In the genomic region with DNA sequence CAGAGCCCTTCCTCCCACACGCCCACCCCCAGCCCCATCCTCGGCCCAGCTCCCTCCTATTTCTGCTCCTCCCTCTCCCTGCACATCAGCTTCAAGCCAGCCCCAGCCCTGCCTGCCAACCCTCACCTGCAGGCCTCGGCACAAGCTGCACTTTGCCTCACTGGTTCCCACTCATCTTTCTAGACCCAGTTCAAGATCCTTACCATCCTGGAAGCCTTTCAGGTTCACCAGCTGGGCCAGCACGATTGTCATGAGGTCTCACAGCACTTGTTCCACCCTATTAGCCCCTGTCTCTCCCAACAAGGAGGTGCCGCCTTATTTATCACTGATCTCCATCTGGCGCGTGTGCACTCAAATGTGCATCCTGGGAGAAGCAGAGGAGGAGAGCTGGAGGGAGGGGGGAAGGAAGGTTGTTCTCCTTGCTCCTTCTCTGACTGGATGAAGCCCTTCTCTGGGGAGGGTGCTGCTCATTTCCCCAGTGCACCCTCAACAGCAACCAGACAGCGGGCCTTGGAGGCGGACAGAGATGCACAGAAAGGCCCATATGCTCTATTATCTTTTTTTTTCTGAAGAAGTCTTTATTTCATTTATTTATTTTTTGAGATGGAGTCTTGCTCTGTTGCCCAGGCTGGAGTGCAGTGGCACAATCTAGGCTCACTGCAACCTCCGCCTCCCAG, we compare ENCODE assay signal across 1 cellular context.
TF ChIP-seq lines count a peak whose summit lies in the region.

No MANE protein-coding gene starts in this region.

TF ChIP-seq in HepG2, 621 proteins besides CTCF, POLR2A, EP300 and RAD21:
- TF ChIP-seq MXD1 (CRISPR knock-in tag; IDR thresholded peaks at IDR 0.05) (no peak), ERF (CRISPR knock-in tag; IDR thresholded peaks at IDR 0.05) (no peak), TBL1XR1 (IDR thresholded peaks at IDR 0.05; ENCODE audit: borderline replicate concordance, low read length, partially characterized antibody) (no peak), ZNF446 (CRISPR knock-in tag; IDR thresholded peaks at IDR 0.05) (no peak)
- TF ChIP-seq, protein P1, sequence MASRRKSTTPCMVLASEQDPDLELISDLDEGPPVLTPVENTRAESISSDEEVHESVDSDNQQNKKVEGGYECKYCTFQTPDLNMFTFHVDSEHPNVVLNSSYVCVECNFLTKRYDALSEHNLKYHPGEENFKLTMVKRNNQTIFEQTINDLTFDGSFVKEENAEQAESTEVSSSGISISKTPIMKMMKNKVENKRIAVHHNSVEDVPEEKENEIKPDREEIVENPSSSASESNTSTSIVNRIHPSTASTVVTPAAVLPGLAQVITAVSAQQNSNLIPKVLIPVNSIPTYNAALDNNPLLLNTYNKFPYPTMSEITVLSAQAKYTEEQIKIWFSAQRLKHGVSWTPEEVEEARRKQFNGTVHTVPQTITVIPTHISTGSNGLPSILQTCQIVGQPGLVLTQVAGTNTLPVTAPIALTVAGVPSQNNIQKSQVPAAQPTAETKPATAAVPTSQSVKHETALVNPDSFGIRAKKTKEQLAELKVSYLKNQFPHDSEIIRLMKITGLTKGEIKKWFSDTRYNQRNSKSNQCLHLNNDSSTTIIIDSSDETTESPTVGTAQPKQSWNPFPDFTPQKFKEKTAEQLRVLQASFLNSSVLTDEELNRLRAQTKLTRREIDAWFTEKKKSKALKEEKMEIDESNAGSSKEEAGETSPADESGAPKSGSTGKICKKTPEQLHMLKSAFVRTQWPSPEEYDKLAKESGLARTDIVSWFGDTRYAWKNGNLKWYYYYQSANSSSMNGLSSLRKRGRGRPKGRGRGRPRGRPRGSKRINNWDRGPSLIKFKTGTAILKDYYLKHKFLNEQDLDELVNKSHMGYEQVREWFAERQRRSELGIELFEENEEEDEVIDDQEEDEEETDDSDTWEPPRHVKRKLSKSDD (CRISPR knock-in tag; IDR thresholded peaks at IDR 0.05; ENCODE audit: low read depth), result no peak
